ENCODE assay signal across 23 cellular contexts in the genomic region with DNA sequence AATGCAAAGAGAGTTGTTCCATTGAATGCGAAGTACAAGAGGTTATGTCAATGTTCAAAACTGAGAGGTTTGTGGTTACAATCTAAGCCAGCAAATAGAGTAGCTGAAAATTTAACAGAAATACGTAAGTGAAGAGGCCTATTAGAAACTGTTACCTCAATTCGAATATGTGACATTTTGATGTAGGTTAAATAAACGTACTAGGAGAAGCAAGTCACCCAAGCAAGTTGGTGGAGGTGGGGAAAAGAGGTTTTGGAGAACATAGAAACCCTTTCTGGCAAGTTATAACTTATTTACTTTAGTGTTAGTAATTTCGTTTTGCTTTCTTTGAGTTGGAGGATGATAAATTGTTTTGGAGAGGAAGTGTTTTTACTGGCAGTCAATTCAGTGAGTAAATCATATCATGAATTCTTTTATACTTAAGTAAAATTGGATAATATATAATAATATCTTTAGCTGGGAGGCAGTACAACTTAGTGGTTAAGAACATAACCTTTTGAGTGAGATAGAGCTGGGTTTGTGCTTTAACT.
A peak's percentile ranks its signal among the peaks of the same experiment; 100 is the strongest.
DNase-seq lines count a peak whose midpoint lies in the region; TF ChIP-seq lines count a peak whose summit lies in the region.
"Had no signal": no experiment of that assay in that cellular context is flagged by ENCODE, and none has a peak within 500 bp of the region (broad histone marks: within the 10 kb centered on the region; RNA-seq: fewer than 3 reads in every experiment).

No MANE protein-coding gene starts in this region.

- H3K4me1 Mint-ChIP-seq in nephron (peaks cover 4% of the 10 kb centered on the region), endodermal cell (no peaks in the 10 kb centered on the region)
- H3K4me1 Mint-ChIP-seq: activated CD4-positive, alpha-beta T cell treated with anti-CD3 and anti-CD28 coated beads, Interleukin-2, amount 10 ng/mL, durations not matched to agents 7 days and 5 days; B cell had no signal

- H2AFZ ChIP-seq in ACC112 (ENCODE audit: low read length, unreplicated experiment): peak overlapping the region; percentile 97

- H3K27ac ChIP-seq in ACC112 (ENCODE audit: low read depth, low read length) (peak overlapping the region; percentile 62), epithelial cell of prostate (peak overlapping the region; percentile 43), vagina (no peak overlapping the region), endodermal cell (ENCODE audit: low read depth, low read length) (no peak overlapping the region)
- H3K27ac ChIP-seq: 22Rv1, colonic mucosa had no signal

- no peak for TF ChIP-seq POLR2A in vagina (IDR thresholded peaks at IDR 0.05)

- H3K9ac ChIP-seq in adipocyte (ENCODE audit: low read length) (no peak overlapping the region), endodermal cell (ENCODE audit: extremely low read depth, low read length, poor library complexity, severe bottlenecking) (no peak overlapping the region)

- H3K27me3 Mint-ChIP-seq in nephron (ENCODE audit: low read depth) (no peaks in the 10 kb centered on the region), endodermal cell (ENCODE audit: insufficient read depth) (no peaks in the 10 kb centered on the region)
- H3K27me3 Mint-ChIP-seq: activated CD4-positive, alpha-beta T cell treated with anti-CD3 and anti-CD28 coated beads, Interleukin-2, amount 10 ng/mL, durations not matched to agents 7 days and 5 days; B cell; stimulated activated naive CD8-positive, alpha-beta T cell treated with anti-CD3 and anti-CD28 coated beads, Interleukin-15, Interleukin-2, amounts not matched to agents 100 ng/mL and 50 ng/mL, for 24 hours had no signal

- peak overlapping the region in 2 of 3 experiments; percentile 21 to 48 for H3K27ac Mint-ChIP-seq in nephron
- no peak overlapping the region for H3K27ac Mint-ChIP-seq in endodermal cell
- H3K27ac Mint-ChIP-seq: activated CD4-positive, alpha-beta T cell treated with anti-CD3 and anti-CD28 coated beads, Interleukin-2, amount 10 ng/mL, durations not matched to agents 7 days and 5 days; B cell; stimulated activated naive CD8-positive, alpha-beta T cell treated with anti-CD3 and anti-CD28 coated beads, Interleukin-15, Interleukin-2, amounts not matched to agents 100 ng/mL and 50 ng/mL, for 24 hours had no signal

- no peaks in the 10 kb centered on the region for H3K9me3 ChIP-seq in adipocyte (ENCODE audit: control insufficient read depth, low read length)
- H3K9me3 ChIP-seq in vagina: no peaks in the 10 kb centered on the region
- no peaks in the 10 kb centered on the region for H3K9me3 ChIP-seq in endodermal cell (ENCODE audit: control insufficient read depth, low read length)
- H3K9me3 ChIP-seq: colonic mucosa, mucosa of descending colon had no signal

- WGBS in endodermal cell (ENCODE audit: insufficient coverage in 1 of 2, insufficient read length in 1 of 2), 2 experiments: 91 to 98% methylated on average over 4 to 5 of the region's 5 CpGs

- peaks cover 12% of the 10 kb centered on the region for H3K4me1 ChIP-seq in ACC112 (ENCODE audit: control insufficient read depth, insufficient read depth, low read length, unreplicated experiment)
- H3K4me1 ChIP-seq in adipocyte (ENCODE audit: control insufficient read depth, insufficient read depth, low read length): peaks cover 7% of the 10 kb centered on the region
- no peaks in the 10 kb centered on the region for H3K4me1 ChIP-seq in vagina
- H3K4me1 ChIP-seq in endodermal cell (ENCODE audit: control insufficient read depth, insufficient read depth, low read length): no peaks in the 10 kb centered on the region
- H3K4me1 ChIP-seq: colonic mucosa had no signal

- H3K4me3 ChIP-seq in ACC112 (ENCODE audit: low read depth, low read length): peak overlapping the region; percentile 65
- peak overlapping the region; percentile 31 for H3K4me3 ChIP-seq in adipocyte (ENCODE audit: low read length)
- no peak overlapping the region for H3K4me3 ChIP-seq in vagina
- no peak overlapping the region for H3K4me3 ChIP-seq in endodermal cell (ENCODE audit: low read length)
- H3K4me3 ChIP-seq: colonic mucosa, mucosa of descending colon had no signal

- H3K4me3 Mint-ChIP-seq in nephron (no peak overlapping the region), endodermal cell (no peak overlapping the region)
- H3K4me3 Mint-ChIP-seq: activated CD4-positive, alpha-beta T cell treated with anti-CD3 and anti-CD28 coated beads, Interleukin-2, amount 10 ng/mL, durations not matched to agents 7 days and 5 days; B cell; stimulated activated naive CD8-positive, alpha-beta T cell treated with anti-CD3 and anti-CD28 coated beads, Interleukin-15, Interleukin-2, amounts not matched to agents 100 ng/mL and 50 ng/mL, for 24 hours had no signal

- peak; percentile 63 for DNase-seq in adipocyte (ENCODE audit: low read depth)
- peak; percentile 31 for DNase-seq in epithelial cell of prostate (ENCODE audit: low read depth, low spot score)
- DNase-seq in vagina (ENCODE audit: extremely low spot score in 2 of 2): no peak
- no peak for DNase-seq in endodermal cell
- no peak for DNase-seq in foreskin melanocyte
- no peak for DNase-seq in activated CD8-positive, alpha-beta memory T cell treated with anti-CD3 and anti-CD28 coated beads for 24 hours
- DNase-seq: activated CD4-positive, alpha-beta T cell treated with anti-CD3 and anti-CD28 coated beads, Interleukin-2, amount 10 ng/mL, durations not matched to agents 7 days and 5 days; activated CD8-positive, alpha-beta memory T cell treated with anti-CD3 and anti-CD28 coated beads, Interleukin-2, amount 50 U/mL, for 48 hours; activated gamma-delta T cell; amygdala; colonic mucosa; EL; left ventricle myocardium superior; mucosa of descending colon; NCI-H1417 treated with DMSO at 0.1 percent for 48 hours; NCI-H526 treated with DMSO at 0.1 percent for 48 hours; right cardiac atrium; Right ventricle myocardium superior had no signal

- no peak for TF ChIP-seq CTCF in nephron (IDR thresholded peaks at IDR 0.05; ENCODE audit: unreplicated experiment in 3 of 3)
- TF ChIP-seq CTCF in vagina (IDR thresholded peaks at IDR 0.05): no peak
- TF ChIP-seq CTCF in endodermal cell (conservative IDR thresholded peaks at IDR 0.05): no peak

- no peaks in the 10 kb centered on the region for H3K27me3 ChIP-seq in ACC112 (ENCODE audit: insufficient read depth, low read length)
- H3K27me3 ChIP-seq in adipocyte (replicated peaks; ENCODE audit: control insufficient read depth, insufficient read depth, low read length): no peaks in the 10 kb centered on the region
- no peaks in the 10 kb centered on the region for H3K27me3 ChIP-seq in vagina
- no peaks in the 10 kb centered on the region for H3K27me3 ChIP-seq in endodermal cell (ENCODE audit: control insufficient read depth, insufficient read depth, low read length, poor library complexity, severe bottlenecking)
- H3K27me3 ChIP-seq: colonic mucosa had no signal

- no peaks in the 10 kb centered on the region for H3K36me3 Mint-ChIP-seq in nephron (ENCODE audit: low read depth)
- H3K36me3 Mint-ChIP-seq in endodermal cell (ENCODE audit: low read depth): no peaks in the 10 kb centered on the region

- no peaks in the 10 kb centered on the region for H3K79me2 ChIP-seq in ACC112 (ENCODE audit: control insufficient read depth, insufficient read depth, low read length, unreplicated experiment)

- H3K36me3 ChIP-seq in ACC112 (ENCODE audit: insufficient read depth, low read length) (no peaks in the 10 kb centered on the region), adipocyte (ENCODE audit: control insufficient read depth, insufficient read depth, low read length, severe bottlenecking) (no peaks in the 10 kb centered on the region), vagina (no peaks in the 10 kb centered on the region), endodermal cell (ENCODE audit: control insufficient read depth, insufficient read depth, low read length) (no peaks in the 10 kb centered on the region)
- H3K36me3 ChIP-seq: colonic mucosa had no signal

- H3K9me3 Mint-ChIP-seq in nephron (no peaks in the 10 kb centered on the region), endodermal cell (no peaks in the 10 kb centered on the region)
- H3K9me3 Mint-ChIP-seq: activated CD4-positive, alpha-beta T cell treated with anti-CD3 and anti-CD28 coated beads, Interleukin-2, amount 10 ng/mL, durations not matched to agents 7 days and 5 days; stimulated activated naive CD8-positive, alpha-beta T cell treated with anti-CD3 and anti-CD28 coated beads, Interleukin-15, Interleukin-2, amounts not matched to agents 100 ng/mL and 50 ng/mL, for 24 hours had no signal

- intact Hi-C loops in vagina (cut with DNase I): no loop called here

Comparison
In these comparisons a context has a peak if more than half of its experiments do, and no peak if none do; other contexts are left out.
1. H3K27ac ChIP-seq: peak in ACC112 (single experiment) and epithelial cell of prostate (single experiment); none in vagina (single experiment) and endodermal cell (single experiment).
2. H3K4me3 ChIP-seq: peak in ACC112 (single experiment) and adipocyte (single experiment); none in vagina (0 of 2) and endodermal cell (single experiment).
3. DNase-seq: peak in adipocyte (single experiment) and epithelial cell of prostate (single experiment); none in vagina (0 of 2), endodermal cell (single experiment), foreskin melanocyte (single experiment) and activated CD8-positive, alpha-beta memory T cell treated with anti-CD3 and anti-CD28 coated beads for 24 hours (single experiment).